ENCODE assay signal across 8 cellular contexts in genomic region chr17:11144358-11145233, GRCh38.
DNase-seq lines count a peak whose midpoint lies in the region; ATAC-seq and FAIRE-seq lines count a peak whose summit lies in the region.

No MANE protein-coding gene starts in this region.

- peak; percentile 23 for DNase-seq in activated naive CD4-positive, alpha-beta T cell treated with anti-CD3 and anti-CD28 coated beads, Interleukin-2, amount 10 ng/mL, durations not matched to agents 7 days and 5 days
- no peak for DNase-seq in activated naive CD4-positive, alpha-beta T cell treated with anti-CD3 and anti-CD28 coated beads, Interleukin-2, amount 50 U/mL, for 72 hours (ENCODE audit: low spot score in 2 of 2)
- DNase-seq in RCC 7860 (ENCODE audit: low spot score) (peak; percentile 29), foreskin melanocyte (peak; percentile 5), putamen (ENCODE audit: low spot score) (peak; percentile 47), GM19239 (ENCODE audit: insufficient read length, low spot score) (no peak)
- DNase-seq in stimulated activated CD4-positive, alpha-beta T cell treated with anti-CD3 and anti-CD28 coated beads, Interleukin-2, amount 100 ng/mL, for 24 hours = no peak

- no peak for FAIRE-seq in RCC 7860 (lab: Jason Lieb, UNC)
- no peak for FAIRE-seq in GM19239 (lab: Jason Lieb, UNC)

- peaks cover under 1% of the 10 kb centered on the region for H3K9me3 Mint-ChIP-seq in activated naive CD4-positive, alpha-beta T cell treated with anti-CD3 and anti-CD28 coated beads, Interleukin-2, amount 10 ng/mL, durations not matched to agents 7 days and 5 days
- H3K9me3 Mint-ChIP-seq in activated naive CD4-positive, alpha-beta T cell treated with anti-CD3 and anti-CD28 coated beads, Interleukin-2, amount 50 U/mL, for 72 hours = peaks cover 0 to 12% of the 10 kb centered on the region in 2 donors

- CTCF ChIA-PET in activated naive CD4-positive, alpha-beta T cell treated with anti-CD3 and anti-CD28 coated beads, Interleukin-2, amount 10 ng/mL, durations not matched to agents 7 days and 5 days (lab: Charles Lee) = interaction anchor here (1.1 to 2.9 kb wide), 5 partner anchors 11 to 513 kb away, joined by 3 to 12 read pairs (median 8); no protein-coding TSS in a partner anchor

- H3K4me3 Mint-ChIP-seq in activated naive CD4-positive, alpha-beta T cell treated with anti-CD3 and anti-CD28 coated beads, Interleukin-2, amount 10 ng/mL, durations not matched to agents 7 days and 5 days = no peak overlapping the region

- ATAC-seq in activated naive CD4-positive, alpha-beta T cell treated with anti-CD3 and anti-CD28 coated beads, Interleukin-2, amount 50 U/mL, for 72 hours = no peak
- ATAC-seq in HG02870 (IDR thresholded peaks at IDR 0.05; ENCODE audit: unreplicated experiment) = no peak

- H3K27me3 Mint-ChIP-seq in activated naive CD4-positive, alpha-beta T cell treated with anti-CD3 and anti-CD28 coated beads, Interleukin-2, amount 10 ng/mL, durations not matched to agents 7 days and 5 days = no peaks in the 10 kb centered on the region

- no peaks in the 10 kb centered on the region for H3K36me3 Mint-ChIP-seq in activated naive CD4-positive, alpha-beta T cell treated with anti-CD3 and anti-CD28 coated beads, Interleukin-2, amount 10 ng/mL, durations not matched to agents 7 days and 5 days
- no peaks in the 10 kb centered on the region for H3K36me3 Mint-ChIP-seq in activated naive CD4-positive, alpha-beta T cell treated with anti-CD3 and anti-CD28 coated beads, Interleukin-2, amount 50 U/mL, for 72 hours

- no peak overlapping the region for H3K27ac Mint-ChIP-seq in activated naive CD4-positive, alpha-beta T cell treated with anti-CD3 and anti-CD28 coated beads, Interleukin-2, amount 10 ng/mL, durations not matched to agents 7 days and 5 days
- no peak overlapping the region for H3K27ac Mint-ChIP-seq in activated naive CD4-positive, alpha-beta T cell treated with anti-CD3 and anti-CD28 coated beads, Interleukin-2, amount 50 U/mL, for 72 hours

- H3K4me1 Mint-ChIP-seq in activated naive CD4-positive, alpha-beta T cell treated with anti-CD3 and anti-CD28 coated beads, Interleukin-2, amount 10 ng/mL, durations not matched to agents 7 days and 5 days = no peaks in the 10 kb centered on the region

Comparison
In these comparisons a context has a peak if more than half of its experiments do, and no peak if none do; other contexts are left out.
1. DNase-seq: peak in activated naive CD4-positive, alpha-beta T cell treated with anti-CD3 and anti-CD28 coated beads, Interleukin-2, amount 10 ng/mL, durations not matched to agents 7 days and 5 days (single experiment), RCC 7860 (single experiment), foreskin melanocyte (single experiment) and putamen (single experiment); none in activated naive CD4-positive, alpha-beta T cell treated with anti-CD3 and anti-CD28 coated beads, Interleukin-2, amount 50 U/mL, for 72 hours (0 of 2), GM19239 (single experiment) and stimulated activated CD4-positive, alpha-beta T cell treated with anti-CD3 and anti-CD28 coated beads, Interleukin-2, amount 100 ng/mL, for 24 hours (0 of 2).